21 cellular contexts compared by ENCODE assay signal in genomic region chr7:103689262-103689661, GRCh38.
DNase-seq lines count a peak whose midpoint lies in the region; TF ChIP-seq lines count a peak whose summit lies in the region.
"Had no signal": no experiment of that assay in that cellular context is flagged by ENCODE, and none has a peak within 500 bp of the region (broad histone marks: within the 10 kb centered on the region; RNA-seq: fewer than 3 reads in every experiment).

No MANE protein-coding gene starts in this region.

- H3K4me3 ChIP-seq in WERI-Rb-1 (ENCODE audit: low read depth, low read length), result no peak overlapping the region
- H3K4me3 ChIP-seq in skeletal muscle satellite cell (ENCODE audit: low read length), result peak overlapping the region; percentile 15
- no peak overlapping the region for H3K4me3 ChIP-seq in ascending aorta
- H3K4me3 ChIP-seq: BLaER1, gastroesophageal sphincter, lung, upper lobe of right lung had no signal

- H3K4me1 ChIP-seq in skeletal muscle satellite cell (ENCODE audit: control insufficient read depth, insufficient read depth, low read length) (peaks cover 7% of the 10 kb centered on the region), ascending aorta (no peaks in the 10 kb centered on the region)
- H3K4me1 ChIP-seq: BLaER1, gastroesophageal sphincter, upper lobe of right lung had no signal

- H3K27me3 ChIP-seq in WERI-Rb-1 (ENCODE audit: insufficient read depth, low read depth, severe bottlenecking) (no peaks in the 10 kb centered on the region), skeletal muscle satellite cell (ENCODE audit: control insufficient read depth, insufficient read depth, low read length) (peaks cover 4% of the 10 kb centered on the region), ascending aorta (no peaks in the 10 kb centered on the region)
- H3K27me3 ChIP-seq: BLaER1, gastroesophageal sphincter had no signal

- H3K27ac ChIP-seq in WERI-Rb-1 (peak overlapping the region; percentile 55), ascending aorta (no peak overlapping the region)
- H3K27ac ChIP-seq: BLaER1, gastroesophageal sphincter, upper lobe of right lung had no signal

- H3K36me3 ChIP-seq in WERI-Rb-1 (no peaks in the 10 kb centered on the region), skeletal muscle satellite cell (ENCODE audit: insufficient read depth, low read length) (no peaks in the 10 kb centered on the region), ascending aorta (no peaks in the 10 kb centered on the region)
- H3K36me3 ChIP-seq: BLaER1, gastroesophageal sphincter, upper lobe of right lung had no signal

- H3K9ac ChIP-seq in skeletal muscle satellite cell (ENCODE audit: low read depth, low read length), result no peak overlapping the region
- H3K9ac ChIP-seq: BLaER1 had no signal

- TF ChIP-seq CTCF in WERI-Rb-1 (IDR thresholded peaks at IDR 0.05; ENCODE audit: low read depth, low read length) (no peak), ascending aorta (IDR thresholded peaks at IDR 0.05) (no peak)

- peak overlapping the region; percentile 21 for H3K4me2 ChIP-seq in skeletal muscle satellite cell (ENCODE audit: low read length)
- H3K4me2 ChIP-seq: BLaER1 had no signal

- DNase-seq in NCI-H2171 treated with DMSO at 0.1 percent for 48 hours (lab: John Stamatoyannopoulos, UW), result peak; percentile 37
- no peak for DNase-seq in NCI-H2171 (lab: John Stamatoyannopoulos, UW)
- DNase-seq in NCI-H2227 treated with DMSO at 0.1 percent for 48 hours (lab: John Stamatoyannopoulos, UW), result peak; percentile 86
- no peak for DNase-seq in WERI-Rb-1
- DNase-seq in Kasumi-1 (lab: John Stamatoyannopoulos, UW), result no peak
- DNase-seq in ascending aorta (ENCODE audit: low spot score in 2 of 2), result no peak
- no peak for DNase-seq in cerebellum (ENCODE audit: low spot score)
- DNase-seq: activated CD4-positive, alpha-beta T cell treated with anti-CD3 and anti-CD28 coated beads for 4 hours; activated naive CD4-positive, alpha-beta T cell treated with anti-CD3 and anti-CD28 coated beads, Interleukin-2, amount 50 U/mL, for 16 hours; activated T-cell treated with anti-CD3 and anti-CD28 coated beads, Interleukin-2, amount 50 U/mL, for 48 hours; Calu3; effector CD8-positive, alpha-beta T cell; islet precursor cell; NCI-H1436 treated with DMSO at 0.1 percent for 48 hours; substantia nigra; T-helper 1 cell; upper lobe of right lung had no signal

- H3K9me3 ChIP-seq in WERI-Rb-1 (ENCODE audit: severe bottlenecking), result peaks cover 6% of the 10 kb centered on the region
- no peaks in the 10 kb centered on the region for H3K9me3 ChIP-seq in skeletal muscle satellite cell (replicated peaks; ENCODE audit: low read length)
- no peaks in the 10 kb centered on the region for H3K9me3 ChIP-seq in ascending aorta
- H3K9me3 ChIP-seq: BLaER1, gastroesophageal sphincter, upper lobe of right lung had no signal

- intact Hi-C loops in ascending aorta (cut with DNase I), result no loop called here

Comparison
In these comparisons a context has a peak if more than half of its experiments do, and no peak if none do; other contexts are left out.
1. DNase-seq: peak in NCI-H2171 treated with DMSO at 0.1 percent for 48 hours (single experiment) and NCI-H2227 treated with DMSO at 0.1 percent for 48 hours (single experiment); none in NCI-H2171 (single experiment), WERI-Rb-1 (single experiment), Kasumi-1 (0 of 2), ascending aorta (0 of 2) and cerebellum (single experiment).